In the genomic region with DNA sequence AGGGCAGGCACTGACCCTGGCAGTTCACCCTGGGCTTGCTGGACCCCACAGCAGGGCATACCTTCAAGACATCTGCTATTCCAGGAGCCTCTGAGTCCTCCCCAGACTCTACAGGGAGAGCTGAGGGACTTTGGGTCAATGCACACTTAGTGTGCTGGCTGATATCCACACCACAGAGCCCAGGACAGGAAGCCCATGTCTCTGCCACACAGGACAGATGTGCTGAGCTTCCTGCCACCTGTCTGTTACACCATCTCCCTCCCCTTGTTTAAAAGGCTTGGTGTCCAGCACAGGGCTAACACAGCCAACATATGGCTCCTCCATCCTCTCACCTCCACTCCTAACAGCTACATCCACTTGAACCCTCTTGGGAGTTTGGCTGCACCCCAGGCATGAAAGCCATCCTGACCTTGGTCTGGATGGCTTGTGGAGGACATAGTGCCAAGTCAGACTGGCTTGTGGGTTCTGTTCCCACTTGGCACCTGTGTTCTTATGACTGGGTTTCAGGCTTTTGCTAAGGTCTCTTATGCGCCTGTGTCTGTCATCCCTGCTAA, we compare ENCODE assay signal across 27 cellular contexts.
DNase-seq lines count a peak whose midpoint lies in the region; ATAC-seq, FAIRE-seq and TF ChIP-seq lines count a peak whose summit lies in the region.
"Had no signal": no experiment of that assay in that cellular context is flagged by ENCODE, and none has a peak within 500 bp of the region (broad histone marks: within the 10 kb centered on the region; RNA-seq: fewer than 3 reads in every experiment).

No MANE protein-coding gene starts in this region.

- H3K27me3 Mint-ChIP-seq in neural crest cell (ENCODE audit: low read depth), result no peaks in the 10 kb centered on the region
- no peaks in the 10 kb centered on the region for H3K27me3 Mint-ChIP-seq in activated T-cell treated with anti-CD3 and anti-CD28 coated beads, Interleukin-2, amount 50 U/mL, for 4 hours (ENCODE audit: low read depth)
- H3K27me3 Mint-ChIP-seq in activated T-helper 1 cell treated with anti-CD3 and anti-CD28 coated beads, Interleukin-12 subunit alpha, Interleukin-12 subunit beta, Interleukin-2, Interleukin-4 antibody, amounts not matched to agents 30 ng/mL and 10 ng/mL and 1 ng/mL, durations not matched to agents 14 hours and 24 hours and 36 hours (ENCODE audit: insufficient read depth), result no peaks in the 10 kb centered on the region
- H3K27me3 Mint-ChIP-seq: CD4-positive, alpha-beta T cell had no signal

- peaks cover 15% of the 10 kb centered on the region for H3K9me3 Mint-ChIP-seq in neural crest cell
- H3K9me3 Mint-ChIP-seq in activated T-cell treated with anti-CD3 and anti-CD28 coated beads, Interleukin-2, amount 50 U/mL, for 4 hours, result peaks cover 6% of the 10 kb centered on the region
- peaks cover 18% of the 10 kb centered on the region for H3K9me3 Mint-ChIP-seq in activated T-helper 1 cell treated with anti-CD3 and anti-CD28 coated beads, Interleukin-12 subunit alpha, Interleukin-12 subunit beta, Interleukin-2, Interleukin-4 antibody, amounts not matched to agents 30 ng/mL and 10 ng/mL and 1 ng/mL, durations not matched to agents 14 hours and 24 hours and 36 hours

- H3K9me3 ChIP-seq in heart right ventricle, result peaks cover 0 to 25% (median 0%) of the 10 kb centered on the region in 11 donors
- peaks cover 0 to 5% (median 0%) of the 10 kb centered on the region in 3 donors for H3K9me3 ChIP-seq in esophagus squamous epithelium

- ATAC-seq in heart right ventricle, result peak; percentile 68 to 92 (median 88)
- no peak for ATAC-seq in activated T-cell treated with anti-CD3 and anti-CD28 coated beads, Interleukin-2, amount 50 U/mL, for 4 hours
- ATAC-seq: HepG2 had no signal

- FAIRE-seq in bronchial epithelial cell (lab: Jason Lieb, UNC), result peak; percentile 40
- FAIRE-seq: A204.1, D721Med, GM18507, HepG2 had no signal

- WGBS in heart right ventricle, 2 donors, result 71 to 73% methylated on average over 1 of the region's 1 CpG
- WGBS in esophagus squamous epithelium, 2 donors, result 100% methylated on average over 1 of the region's 1 CpG

- intact Hi-C loops in heart right ventricle (cut with DNase I), result loop anchor here in 1 of 10 donors (5.0 kb wide), 1 partner anchor 249 kb away; no protein-coding TSS in a partner anchor
- intact Hi-C loops in esophagus squamous epithelium (cut with DNase I), result no loop called here
- intact Hi-C loops in activated T-helper 1 cell treated with anti-CD3 and anti-CD28 coated beads, Interleukin-12 subunit alpha, Interleukin-12 subunit beta, Interleukin-2, Interleukin-4 antibody, amounts not matched to agents 30 ng/mL and 10 ng/mL and 1 ng/mL, durations not matched to agents 14 hours and 24 hours and 36 hours (cut with micrococcal nuclease), result no loop called here

- H3K4me3 Mint-ChIP-seq in neural crest cell, result no peak overlapping the region
- H3K4me3 Mint-ChIP-seq in activated T-cell treated with anti-CD3 and anti-CD28 coated beads, Interleukin-2, amount 50 U/mL, for 4 hours, result no peak overlapping the region
- no peak overlapping the region for H3K4me3 Mint-ChIP-seq in activated T-helper 1 cell treated with anti-CD3 and anti-CD28 coated beads, Interleukin-12 subunit alpha, Interleukin-12 subunit beta, Interleukin-2, Interleukin-4 antibody, amounts not matched to agents 30 ng/mL and 10 ng/mL and 1 ng/mL, durations not matched to agents 14 hours and 24 hours and 36 hours
- H3K4me3 Mint-ChIP-seq: CD4-positive, alpha-beta T cell; H9 had no signal

- H3K27me3 ChIP-seq in bronchial epithelial cell (ENCODE audit: control insufficient read depth, insufficient read depth, low read length) (no peaks in the 10 kb centered on the region), heart right ventricle (no peaks in the 10 kb centered on the region), esophagus squamous epithelium (no peaks in the 10 kb centered on the region)
- H3K27me3 ChIP-seq: BLaER1 treated with 17β-estradiol and CSF1 and Interleukin-3, amounts not matched to agents 10 nM and 100 nM had no signal

- no peaks in the 10 kb centered on the region for H3K36me3 Mint-ChIP-seq in neural crest cell (ENCODE audit: low read depth)
- no peaks in the 10 kb centered on the region for H3K36me3 Mint-ChIP-seq in activated T-cell treated with anti-CD3 and anti-CD28 coated beads, Interleukin-2, amount 50 U/mL, for 4 hours (ENCODE audit: insufficient read depth)
- no peaks in the 10 kb centered on the region for H3K36me3 Mint-ChIP-seq in activated T-helper 1 cell treated with anti-CD3 and anti-CD28 coated beads, Interleukin-12 subunit alpha, Interleukin-12 subunit beta, Interleukin-2, Interleukin-4 antibody, amounts not matched to agents 30 ng/mL and 10 ng/mL and 1 ng/mL, durations not matched to agents 14 hours and 24 hours and 36 hours (ENCODE audit: low read depth)

- no peaks in the 10 kb centered on the region for H3K36me3 ChIP-seq in bronchial epithelial cell (ENCODE audit: control insufficient read depth, insufficient read depth, low read length)
- H3K36me3 ChIP-seq in heart right ventricle, result no peaks in the 10 kb centered on the region
- H3K36me3 ChIP-seq in esophagus squamous epithelium, result no peaks in the 10 kb centered on the region
- H3K36me3 ChIP-seq: BLaER1 treated with 17β-estradiol and CSF1 and Interleukin-3, amounts not matched to agents 10 nM and 100 nM had no signal

- TF ChIP-seq POLR2A in esophagus squamous epithelium (IDR thresholded peaks at IDR 0.05), result no peak

- H3K4me1 Mint-ChIP-seq in neural crest cell, result peaks cover 9% of the 10 kb centered on the region
- no peaks in the 10 kb centered on the region for H3K4me1 Mint-ChIP-seq in activated T-cell treated with anti-CD3 and anti-CD28 coated beads, Interleukin-2, amount 50 U/mL, for 4 hours (ENCODE audit: low read depth)
- no peaks in the 10 kb centered on the region for H3K4me1 Mint-ChIP-seq in activated T-helper 1 cell treated with anti-CD3 and anti-CD28 coated beads, Interleukin-12 subunit alpha, Interleukin-12 subunit beta, Interleukin-2, Interleukin-4 antibody, amounts not matched to agents 30 ng/mL and 10 ng/mL and 1 ng/mL, durations not matched to agents 14 hours and 24 hours and 36 hours (ENCODE audit: low read depth)

- H3K27ac ChIP-seq in heart right ventricle, result peak overlapping the region in 5 of 10 donors; percentile 12 to 59 (median 28)
- no peak overlapping the region for H3K27ac ChIP-seq in esophagus squamous epithelium
- H3K27ac ChIP-seq: BLaER1 treated with 17β-estradiol and CSF1 and Interleukin-3, amounts not matched to agents 10 nM and 100 nM; GM23248; PC-9; RWPE1; SK-N-MC had no signal

- peaks cover 0 to 21% (median 4%) of the 10 kb centered on the region in 9 donors for H3K4me1 ChIP-seq in heart right ventricle
- no peaks in the 10 kb centered on the region for H3K4me1 ChIP-seq in esophagus squamous epithelium
- H3K4me1 ChIP-seq: BLaER1 treated with 17β-estradiol and CSF1 and Interleukin-3, amounts not matched to agents 10 nM and 100 nM had no signal

- DNase-seq in NCI-H524 (lab: John Stamatoyannopoulos, UW), result peak; percentile 51 to 86
- DNase-seq in bronchial epithelial cell (ENCODE audit: low read depth), result no peak
- DNase-seq in heart right ventricle, result peak; percentile 56 to 60
- DNase-seq in neural crest cell (ENCODE audit: low read depth, low spot score), result no peak
- DNase-seq in activated CD4-positive, alpha-beta T cell treated with anti-CD3 and anti-CD28 coated beads, Interleukin-2, amount 50 U/mL, for 48 hours, result no peak
- DNase-seq in activated T-cell treated with anti-CD3 and anti-CD28 coated beads, Interleukin-2, amount 50 U/mL, for 4 hours, result no peak
- no peak for DNase-seq in esophagus squamous epithelium (lab: John Stamatoyannopoulos, UW)
- no peak for DNase-seq in activated T-helper 1 cell treated with anti-CD3 and anti-CD28 coated beads, Interleukin-12 subunit alpha, Interleukin-12 subunit beta, Interleukin-2, Interleukin-4 antibody, amounts not matched to agents 30 ng/mL and 10 ng/mL and 1 ng/mL, durations not matched to agents 14 hours and 24 hours and 36 hours (ENCODE audit: low spot score)
- DNase-seq: AML-193; CD4-positive, alpha-beta T cell; GM23248; H9; Karpas-422; NCI-H1092 treated with DMSO at 0.1 percent for 48 hours; NCI-H1436 treated with DMSO at 0.1 percent for 48 hours; NCI-H187 treated with DMSO at 0.1 percent for 48 hours; NCI-H526; NCI-H82; PC-9; SIG-M5 had no signal

- H3K27ac Mint-ChIP-seq in neural crest cell (ENCODE audit: unreplicated experiment), result peak overlapping the region; percentile 32
- H3K27ac Mint-ChIP-seq in activated T-helper 1 cell treated with anti-CD3 and anti-CD28 coated beads, Interleukin-12 subunit alpha, Interleukin-12 subunit beta, Interleukin-2, Interleukin-4 antibody, amounts not matched to agents 30 ng/mL and 10 ng/mL and 1 ng/mL, durations not matched to agents 14 hours and 24 hours and 36 hours, result no peak overlapping the region
- H3K27ac Mint-ChIP-seq: CD4-positive, alpha-beta T cell; H9 had no signal

- H3K4me3 ChIP-seq in bronchial epithelial cell (ENCODE audit: low read depth, low read length), result no peak overlapping the region
- no peak overlapping the region for H3K4me3 ChIP-seq in heart right ventricle
- H3K4me3 ChIP-seq in esophagus squamous epithelium, result no peak overlapping the region
- H3K4me3 ChIP-seq: BLaER1 treated with 17β-estradiol and CSF1 and Interleukin-3, amounts not matched to agents 10 nM and 100 nM; GM23248; PC-9; SK-N-MC had no signal

- no peak for TF ChIP-seq CTCF in bronchial epithelial cell (IDR thresholded peaks at IDR 0.05; ENCODE audit: insufficient read depth, low read length, severe bottlenecking)
- no peak for TF ChIP-seq CTCF in heart right ventricle (IDR thresholded peaks at IDR 0.05)
- TF ChIP-seq CTCF in neural crest cell (conservative IDR thresholded peaks at IDR 0.05), result no peak
- TF ChIP-seq CTCF in esophagus squamous epithelium (IDR thresholded peaks at IDR 0.05), result no peak

Comparison
In these comparisons a context has a peak if more than half of its experiments do, and no peak if none do; other contexts are left out.
1. DNase-seq: peak in NCI-H524 (2 of 2) and heart right ventricle (2 of 2); none in bronchial epithelial cell (single experiment), neural crest cell (single experiment), activated CD4-positive, alpha-beta T cell treated with anti-CD3 and anti-CD28 coated beads, Interleukin-2, amount 50 U/mL, for 48 hours (0 of 2), activated T-cell treated with anti-CD3 and anti-CD28 coated beads, Interleukin-2, amount 50 U/mL, for 4 hours (single experiment), esophagus squamous epithelium (single experiment) and activated T-helper 1 cell treated with anti-CD3 and anti-CD28 coated beads, Interleukin-12 subunit alpha, Interleukin-12 subunit beta, Interleukin-2, Interleukin-4 antibody, amounts not matched to agents 30 ng/mL and 10 ng/mL and 1 ng/mL, durations not matched to agents 14 hours and 24 hours and 36 hours (single experiment).
2. ATAC-seq: peak in heart right ventricle (8 of 8); none in activated T-cell treated with anti-CD3 and anti-CD28 coated beads, Interleukin-2, amount 50 U/mL, for 4 hours (0 of 2).